Comparison of ENCODE assay signal across 8 cellular contexts in genomic region chr19:4723465-4724251, GRCh38. TPM values are rescaled to one million over a fixed set of nuclear protein-coding genes. Genes with fewer than 3 reads are reported as not detected.
DNase-seq lines count a peak whose midpoint lies in the region; ATAC-seq and TF ChIP-seq lines count a peak whose summit lies in the region.

TSS of gene DPP9 (minus strand) at chr19:4723842. CDS start at chr19:4719906, 3,936 bp downstream.

- H3K27me3 Mint-ChIP-seq in T-helper 1 cell treated with Interleukin-12 subunit alpha and Interleukin-12 subunit beta and Interleukin-4 antibody, amounts not matched to agents 30 μg/mL and 1 μg/mL, for 36 hours (ENCODE audit: low read depth): peaks cover 10% of the 10 kb centered on the region

- intact Hi-C loops in left cardiac atrium (cut with DNase I): no loop called here
- intact Hi-C loops in posterior vena cava (cut with DNase I): no loop called here
- intact Hi-C loops in upper lobe of right lung (cut with DNase I): no loop called here

- ATAC-seq in HG02884 (IDR thresholded peaks at IDR 0.05; ENCODE audit: unreplicated experiment) (peak; percentile 80), left cardiac atrium (peak; percentile 97 to 98), upper lobe of right lung (peak; percentile 98)

- H3K27me3 ChIP-seq in upper lobe of right lung: no peaks in the 10 kb centered on the region

- H3K9me3 ChIP-seq in upper lobe of right lung: no peaks in the 10 kb centered on the region

- H3K4me3 ChIP-seq in upper lobe of right lung: peak within 1 kb of the TSS; percentile 97

- in situ Hi-C loops in GM13977 (cut with MboI; ENCODE audit: low pct_unique_long_range_greater_than_20kb, low sequenced_read_pairs, unreplicated experiment): no loop called here

- peaks cover 32% of the 10 kb centered on the region for H3K36me3 ChIP-seq in upper lobe of right lung

- H3K27ac Mint-ChIP-seq in T-helper 1 cell treated with Interleukin-12 subunit alpha and Interleukin-12 subunit beta and Interleukin-4 antibody, amounts not matched to agents 30 μg/mL and 1 μg/mL, for 36 hours: peak within 1 kb of the TSS; percentile 92

- H3K4me1 ChIP-seq in upper lobe of right lung: peaks cover 19% of the 10 kb centered on the region

- H3K36me3 Mint-ChIP-seq in T-helper 1 cell treated with Interleukin-12 subunit alpha and Interleukin-12 subunit beta and Interleukin-4 antibody, amounts not matched to agents 30 μg/mL and 1 μg/mL, for 36 hours (ENCODE audit: low read depth): peaks cover 22% of the 10 kb centered on the region

- TF ChIP-seq CTCF in GM13977 (IDR thresholded peaks at IDR 0.05; ENCODE audit: extremely low read depth, insufficient read depth, missing control alignments) (peak; percentile 21), upper lobe of right lung (IDR thresholded peaks at IDR 0.05) (peak; percentile 38)

- H3K4me1 Mint-ChIP-seq in T-helper 1 cell treated with Interleukin-12 subunit alpha and Interleukin-12 subunit beta and Interleukin-4 antibody, amounts not matched to agents 30 μg/mL and 1 μg/mL, for 36 hours (ENCODE audit: low read depth): peaks cover 24% of the 10 kb centered on the region

- DNase-seq in GM13977 (ENCODE audit: low spot score) (peak; percentile 100), NCI-H1694 (lab: John Stamatoyannopoulos, UW) (peak; percentile 95), amniotic stem cell (lab: John Stamatoyannopoulos, UW) (peak; percentile 91), left cardiac atrium (peak; percentile 98), posterior vena cava (ENCODE audit: low spot score) (peak; percentile 99), upper lobe of right lung (peak; percentile 99)

- peak within 1 kb of the TSS; percentile 92 for H3K27ac ChIP-seq in upper lobe of right lung

- H3K9me3 Mint-ChIP-seq in T-helper 1 cell treated with Interleukin-12 subunit alpha and Interleukin-12 subunit beta and Interleukin-4 antibody, amounts not matched to agents 30 μg/mL and 1 μg/mL, for 36 hours: no peaks in the 10 kb centered on the region

- H3K4me3 Mint-ChIP-seq in T-helper 1 cell treated with Interleukin-12 subunit alpha and Interleukin-12 subunit beta and Interleukin-4 antibody, amounts not matched to agents 30 μg/mL and 1 μg/mL, for 36 hours: peak within 1 kb of the TSS; percentile 99

RNA-seq across cellular contexts. Expression of gene DPP9, which starts in this region (rescaled TPM):
- total RNA-seq in left cardiac atrium (10 to 100 TPM; 41.8 to 43.0 TPM), posterior vena cava (10 to 100 TPM; 42.1 to 50.3 TPM), upper lobe of right lung (75.8 TPM)

Comparison
In these comparisons a context has a peak if more than half of its experiments do, and no peak if none do; other contexts are left out.
1. Peak in every context shown above with its lines: DNase-seq, ATAC-seq, H3K4me3 ChIP-seq and H3K27ac ChIP-seq.